Comparison of ENCODE assay signal across 28 cellular contexts in the genomic region with DNA sequence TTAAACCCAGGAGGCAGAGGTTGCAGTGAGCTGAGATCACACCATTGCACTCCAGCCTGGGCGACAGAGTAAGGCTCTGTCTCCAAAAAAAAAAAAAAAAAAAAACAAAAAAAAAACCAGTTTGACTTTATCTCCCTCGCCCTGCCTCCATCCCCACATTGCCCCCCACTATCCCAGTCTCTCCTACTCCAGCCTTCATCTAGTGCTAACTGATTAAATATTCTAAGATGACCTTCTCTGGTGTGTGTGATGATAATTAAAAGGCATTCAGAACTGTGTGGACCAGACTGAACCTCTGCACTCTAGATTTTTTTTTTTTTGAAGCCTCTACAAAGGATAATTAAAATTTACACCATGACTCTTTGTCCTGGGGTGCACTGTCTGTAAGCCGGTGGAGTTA. TPM values are rescaled to one million over a fixed set of nuclear protein-coding genes. Genes with fewer than 3 reads are reported as not detected.
"Had no signal": no experiment of that assay in that cellular context is flagged by ENCODE, and none has a peak within 500 bp of the region (broad histone marks: within the 10 kb centered on the region; RNA-seq: fewer than 3 reads in every experiment).

No MANE protein-coding gene starts in this region.

- DNase-seq: activated CD4-positive, alpha-beta memory T cell treated with anti-CD3 and anti-CD28 coated beads for 36 hours; activated CD4-positive, alpha-beta T cell treated with anti-CD3 and anti-CD28 coated beads, Interleukin-2, amount 10 ng/mL, durations not matched to agents 7 days and 5 days; activated CD4-positive, CD25-positive, alpha-beta regulatory T cell; activated CD8-positive, alpha-beta memory T cell treated with anti-CD3 and anti-CD28 coated beads for 24 hours; activated gamma-delta T cell; activated naive CD4-positive, alpha-beta T cell treated with anti-CD3 and anti-CD28 coated beads, Interleukin-2, amount 10 ng/mL, durations not matched to agents 7 days and 5 days; activated T-cell treated with anti-CD3 and anti-CD28 coated beads for 4 hours; activated T-cell treated with anti-CD3 and anti-CD28 coated beads, Interleukin-2, amount 50 U/mL, for 48 hours; amniotic stem cell; body of pancreas; central memory CD4-positive, alpha-beta T cell; MV-4-11; NCI-H1092 treated with DMSO at 0.1 percent for 48 hours; NCI-H1417 treated with DMSO at 0.1 percent for 48 hours; NCI-H1694 treated with DMSO at 0.1 percent for 48 hours; NCI-H2029 treated with DMSO at 0.1 percent for 48 hours; NCI-H524; PC-3; SIG-M5; T-helper 17 cell; T-helper 9 cell had no signal

- H3K9me3 ChIP-seq: ascending aorta, body of pancreas had no signal

- H3K4me2 ChIP-seq: KMS-11 had no signal

- ATAC-seq: activated T-helper 17 cell treated with anti-CD3 and anti-CD28 coated beads, Interleukin-2, amount 50 U/mL, for 72 hours; body of pancreas; PC-3; T-helper 17 cell had no signal

- FAIRE-seq: bronchial epithelial cell, RCC 7860 had no signal

- H3K4me3 ChIP-seq: ascending aorta, body of pancreas had no signal

- H3K4me1 Mint-ChIP-seq: activated CD4-positive, alpha-beta T cell treated with anti-CD3 and anti-CD28 coated beads, Interleukin-2, amount 10 ng/mL, durations not matched to agents 7 days and 5 days; activated naive CD4-positive, alpha-beta T cell treated with anti-CD3 and anti-CD28 coated beads, Interleukin-2, amount 10 ng/mL, durations not matched to agents 7 days and 5 days; activated T-helper 17 cell treated with anti-CD3 and anti-CD28 coated beads, Interleukin-2, amount 50 U/mL, for 72 hours had no signal

- H3K27me3 ChIP-seq: ascending aorta, body of pancreas had no signal

- H3K27ac ChIP-seq: ascending aorta, body of pancreas, KMS-11 had no signal

- H3K9me3 Mint-ChIP-seq: activated CD4-positive, alpha-beta memory T cell treated with anti-CD3 and anti-CD28 coated beads for 36 hours; activated CD4-positive, alpha-beta T cell treated with anti-CD3 and anti-CD28 coated beads, Interleukin-2, amount 10 ng/mL, durations not matched to agents 7 days and 5 days; activated naive CD4-positive, alpha-beta T cell treated with anti-CD3 and anti-CD28 coated beads, Interleukin-2, amount 10 ng/mL, durations not matched to agents 7 days and 5 days; activated T-helper 17 cell treated with anti-CD3 and anti-CD28 coated beads, Interleukin-2, amount 50 U/mL, for 72 hours had no signal

- H3K9ac ChIP-seq: KMS-11 had no signal

- H3K27ac Mint-ChIP-seq: activated CD4-positive, alpha-beta memory T cell treated with anti-CD3 and anti-CD28 coated beads for 36 hours; activated CD4-positive, alpha-beta T cell treated with anti-CD3 and anti-CD28 coated beads, Interleukin-2, amount 10 ng/mL, durations not matched to agents 7 days and 5 days; activated naive CD4-positive, alpha-beta T cell treated with anti-CD3 and anti-CD28 coated beads, Interleukin-2, amount 10 ng/mL, durations not matched to agents 7 days and 5 days; activated T-helper 17 cell treated with anti-CD3 and anti-CD28 coated beads, Interleukin-2, amount 50 U/mL, for 72 hours; T-helper 17 cell had no signal

- H3K4me3 Mint-ChIP-seq: activated CD4-positive, alpha-beta memory T cell treated with anti-CD3 and anti-CD28 coated beads for 36 hours; activated CD4-positive, alpha-beta T cell treated with anti-CD3 and anti-CD28 coated beads, Interleukin-2, amount 10 ng/mL, durations not matched to agents 7 days and 5 days; activated naive CD4-positive, alpha-beta T cell treated with anti-CD3 and anti-CD28 coated beads, Interleukin-2, amount 10 ng/mL, durations not matched to agents 7 days and 5 days; activated T-helper 17 cell treated with anti-CD3 and anti-CD28 coated beads, Interleukin-2, amount 50 U/mL, for 72 hours; T-helper 17 cell had no signal

RNA-seq across cellular contexts. Expression of a gene that starts 6.0 kb away (rescaled TPM):
- total RNA-seq: ascending aorta, body of pancreas, T-helper 17 cell had no signal

RNA-seq across cellular contexts. Expression of a gene that starts 22.2 kb away (rescaled TPM):
- total RNA-seq: activated CD4-positive, alpha-beta memory T cell treated with anti-CD3 and anti-CD28 coated beads for 36 hours; activated CD4-positive, alpha-beta T cell treated with anti-CD3 and anti-CD28 coated beads, Interleukin-2, amount 10 ng/mL, durations not matched to agents 7 days and 5 days; activated T-helper 17 cell treated with anti-CD3 and anti-CD28 coated beads, Interleukin-2, amount 50 U/mL, for 72 hours; ascending aorta; body of pancreas; bronchial epithelial cell; chondrocyte; MCF 10A; PC-3; T-helper 17 cell had no signal

RNA-seq across cellular contexts. Expression of a gene that starts 39.9 kb away (rescaled TPM):
- total RNA-seq: ascending aorta had no signal
